18 cellular contexts compared by ENCODE assay signal in genomic region chr9:132514011-132514744, GRCh38.
DNase-seq lines count a peak whose midpoint lies in the region; ATAC-seq and TF ChIP-seq lines count a peak whose summit lies in the region.
"Had no signal": no experiment of that assay in that cellular context is flagged by ENCODE, and none has a peak within 500 bp of the region (broad histone marks: within the 10 kb centered on the region; RNA-seq: fewer than 3 reads in every experiment).

No MANE protein-coding gene starts in this region.

- intact Hi-C loops in IMR-90 (cut with micrococcal nuclease) (no loop called here), lower lobe of right lung (cut with DNase I) (no loop called here), ovary (cut with DNase I) (no loop called here)

- no peak overlapping the region for H3K23ac ChIP-seq in IMR-90 (ENCODE audit: low read depth, low read length)

- no peaks in the 10 kb centered on the region for H3K9me1 ChIP-seq in IMR-90 (ENCODE audit: insufficient read depth, low read length)

- H3K79me2 ChIP-seq in osteoblast (ENCODE audit: insufficient read depth, low read length), result no peaks in the 10 kb centered on the region

- POLR2A ChIA-PET in IMR-90 (lab: Charles Lee; ENCODE audit: unreplicated experiment), result no interaction called here

- H3K79me1 ChIP-seq in IMR-90 (ENCODE audit: low read depth in 1 of 2, low read length in 2 of 2), result no peaks in the 10 kb centered on the region

- no peaks in the 10 kb centered on the region for H3K36me3 Mint-ChIP-seq in stimulated activated memory B cell treated with anti-CD40 and anti-IgM and Interleukin-4, amounts not matched to agents 10 μg/mL and 1 μg/mL and 100 μg/mL, for 72 hours
- H3K36me3 Mint-ChIP-seq: CD4-positive, alpha-beta memory T cell had no signal

- H3K9ac ChIP-seq in IMR-90 (ENCODE audit: low read depth, low read length), result no peak overlapping the region

- H2AFZ ChIP-seq in IMR-90 (replicated peaks; ENCODE audit: low read length, poor library complexity), result peak overlapping the region; percentile 72
- H2AFZ ChIP-seq in osteoblast (ENCODE audit: low read length), result no peak overlapping the region

- H2BK120ac ChIP-seq in IMR-90 (ENCODE audit: low read depth, low read length), result no peak overlapping the region

- TF ChIP-seq POLR2A in IMR-90 (IDR thresholded peaks at IDR 0.05; ENCODE audit: low read depth, low read length) (no peak), ovary (IDR thresholded peaks at IDR 0.05) (no peak)

- dilution Hi-C loops in IMR-90 (cut with HindIII; ENCODE audit: low sequenced_read_pairs, unreplicated experiment), result no loop called here

- H3K4me1 ChIP-seq in IMR-90 (ENCODE audit: control insufficient read depth, insufficient read depth, low read length), result no peaks in the 10 kb centered on the region
- no peaks in the 10 kb centered on the region for H3K4me1 ChIP-seq in lower lobe of right lung
- no peaks in the 10 kb centered on the region for H3K4me1 ChIP-seq in osteoblast (ENCODE audit: insufficient read depth, low read length)
- H3K4me1 ChIP-seq in ovary (ENCODE audit: insufficient read depth), result peaks cover 3% of the 10 kb centered on the region
- H3K4me1 ChIP-seq: A549 had no signal

- H2BK20ac ChIP-seq in IMR-90 (ENCODE audit: low read depth, low read length), result no peak overlapping the region

- H3K56ac ChIP-seq in IMR-90 (ENCODE audit: extremely low read depth, insufficient read depth, low read length), result no peak overlapping the region

- no peak overlapping the region for H2AK5ac ChIP-seq in IMR-90 (ENCODE audit: low read depth, low read length)

- H4K8ac ChIP-seq in IMR-90 (ENCODE audit: low read depth in 2 of 2, low read length in 2 of 2), result no peak overlapping the region

- no peak overlapping the region for H3K18ac ChIP-seq in IMR-90 (ENCODE audit: low read depth, low read length)

- no peak overlapping the region for H4K91ac ChIP-seq in IMR-90 (ENCODE audit: insufficient read depth, low read depth, low read length)

- no peak overlapping the region for H2BK5ac ChIP-seq in IMR-90 (ENCODE audit: low read depth, low read length, poor library complexity, severe bottlenecking)

- ATAC-seq in IMR-90 (ENCODE audit: low read depth) (no peak), lower lobe of right lung (no peak), HG02798 (IDR thresholded peaks at IDR 0.05; ENCODE audit: poor library complexity, unreplicated experiment) (no peak)
- no peak for ATAC-seq in stimulated activated memory B cell treated with anti-CD40 and anti-IgM and Interleukin-4, amounts not matched to agents 10 μg/mL and 1 μg/mL and 100 μg/mL, for 72 hours
- ATAC-seq: A549, GM23338, HCT116 had no signal

- H3K27me3 ChIP-seq in IMR-90 (ENCODE audit: control insufficient read depth, insufficient read depth, low read length) (peaks cover 54% of the 10 kb centered on the region), lower lobe of right lung (ENCODE audit: low read depth) (peaks cover 36% of the 10 kb centered on the region), osteoblast (ENCODE audit: insufficient read depth, low read length) (peaks cover 33% of the 10 kb centered on the region), ovary (no peaks in the 10 kb centered on the region)

- H3K27me3 Mint-ChIP-seq in stimulated activated memory B cell treated with anti-CD40 and anti-IgM and Interleukin-4, amounts not matched to agents 10 μg/mL and 1 μg/mL and 100 μg/mL, for 72 hours, result peaks cover 55% of the 10 kb centered on the region

- H4K20me1 ChIP-seq in IMR-90 (ENCODE audit: insufficient read depth, low read length) (no peaks in the 10 kb centered on the region), osteoblast (ENCODE audit: insufficient read depth, low read length) (no peaks in the 10 kb centered on the region)

- in situ Hi-C loops in IMR-90 (cut with MboI; ENCODE audit: low sequenced_read_pairs), result no loop called here

- no peak overlapping the region for H4K5ac ChIP-seq in IMR-90 (ENCODE audit: low read depth, low read length)

- 73% methylated on average over 3 of the region's 22 CpGs; no CpG with 5 or more reads in 1 of the 2 experiments for WGBS in IMR-90 (ENCODE audit: extremely low coverage in 2 of 2, insufficient read length in 1 of 2), 2 experiments
- WGBS in ovary, 3 donors, result 52 to 64% (median 59%) methylated on average over 22 of the region's 22 CpGs

- no peak overlapping the region for H2AK9ac ChIP-seq in IMR-90 (replicated peaks; ENCODE audit: low read depth, low read length, poor library complexity)

- no peak overlapping the region for H2BK15ac ChIP-seq in IMR-90 (ENCODE audit: low read depth, low read length)

- TF ChIP-seq RAD21 in IMR-90 (IDR thresholded peaks at IDR 0.05; ENCODE audit: low read length), result no peak

- H3K4me3 ChIP-seq in IMR-90 (ENCODE audit: insufficient read depth, low read depth, low read length), result no peak overlapping the region
- no peak overlapping the region for H3K4me3 ChIP-seq in lower lobe of right lung
- H3K4me3 ChIP-seq in osteoblast (ENCODE audit: insufficient read depth, low read length), result no peak overlapping the region
- no peak overlapping the region for H3K4me3 ChIP-seq in ovary
- H3K4me3 ChIP-seq: A549, GM23338 had no signal

- no TSS peak for BruUV-seq in IMR-90 (replicated peaks; lab: Mats Ljungman, UMichigan)

- no peaks in the 10 kb centered on the region for H3K4me1 Mint-ChIP-seq in stimulated activated memory B cell treated with anti-CD40 and anti-IgM and Interleukin-4, amounts not matched to agents 10 μg/mL and 1 μg/mL and 100 μg/mL, for 72 hours
- H3K4me1 Mint-ChIP-seq: CD4-positive, alpha-beta memory T cell had no signal

- CTCF ChIA-PET in IMR-90 (lab: Yijun Ruan, JAX), result no interaction called here

- H3K14ac ChIP-seq in IMR-90 (replicated peaks; ENCODE audit: low read depth, low read length), result no peak overlapping the region

- H3K27ac ChIP-seq in IMR-90 (ENCODE audit: insufficient read depth, low read length), result no peak overlapping the region
- no peak overlapping the region for H3K27ac ChIP-seq in lower lobe of right lung
- no peak overlapping the region for H3K27ac ChIP-seq in osteoblast (ENCODE audit: low read depth, low read length)
- H3K27ac ChIP-seq in ovary, result no peak overlapping the region
- H3K27ac ChIP-seq: A549 had no signal

- no peak overlapping the region for H3K4me2 ChIP-seq in IMR-90 (ENCODE audit: low read depth, low read length)
- H3K4me2 ChIP-seq in osteoblast (ENCODE audit: insufficient read depth, low read length), result no peak overlapping the region
- H3K4me2 ChIP-seq: A549, GM23338 had no signal

- TF ChIP-seq EP300 in ovary (IDR thresholded peaks at IDR 0.05), result no peak

- H3K9me3 Mint-ChIP-seq in stimulated activated memory B cell treated with anti-CD40 and anti-IgM and Interleukin-4, amounts not matched to agents 10 μg/mL and 1 μg/mL and 100 μg/mL, for 72 hours, result no peaks in the 10 kb centered on the region
- H3K9me3 Mint-ChIP-seq: CD4-positive, alpha-beta memory T cell; GM23338; H9 had no signal

- no peaks in the 10 kb centered on the region for H3K9me3 ChIP-seq in IMR-90 (ENCODE audit: control insufficient read depth, insufficient read depth, low read length)
- no peaks in the 10 kb centered on the region for H3K9me3 ChIP-seq in lower lobe of right lung
- no peaks in the 10 kb centered on the region for H3K9me3 ChIP-seq in osteoblast (ENCODE audit: low read depth, low read length)
- H3K9me3 ChIP-seq in ovary, result no peaks in the 10 kb centered on the region
- H3K9me3 ChIP-seq: A549 had no signal

- no peak overlapping the region for H3K4me3 Mint-ChIP-seq in stimulated activated memory B cell treated with anti-CD40 and anti-IgM and Interleukin-4, amounts not matched to agents 10 μg/mL and 1 μg/mL and 100 μg/mL, for 72 hours
- H3K4me3 Mint-ChIP-seq: CD4-positive, alpha-beta memory T cell; GM23338; H9 had no signal

- H3K4ac ChIP-seq in IMR-90 (ENCODE audit: low read depth, low read length), result no peak overlapping the region

- H3K36me3 ChIP-seq in IMR-90 (ENCODE audit: control insufficient read depth, insufficient read depth, low read length), result no peaks in the 10 kb centered on the region
- no peaks in the 10 kb centered on the region for H3K36me3 ChIP-seq in lower lobe of right lung
- H3K36me3 ChIP-seq in osteoblast (ENCODE audit: insufficient read depth, low read length), result no peaks in the 10 kb centered on the region
- H3K36me3 ChIP-seq in ovary, result no peaks in the 10 kb centered on the region

- TF ChIP-seq CTCF in IMR-90 (conservative IDR thresholded peaks at IDR 0.05; ENCODE audit: low read depth, low read length), result no peak
- TF ChIP-seq CTCF in lower lobe of right lung (IDR thresholded peaks at IDR 0.05), result no peak
- TF ChIP-seq CTCF in osteoblast (IDR thresholded peaks at IDR 0.05; ENCODE audit: extremely low read depth, low read depth, low read length), result no peak
- TF ChIP-seq CTCF in ovary (IDR thresholded peaks at IDR 0.05), result no peak

- DNase-seq in IMR-90, result no peak
- peak; percentile 19 for DNase-seq in lower lobe of right lung
- DNase-seq in osteoblast (ENCODE audit: insufficient read length, low spot score, missing footprints), result peak; percentile 62
- no peak for DNase-seq in ovary
- DNase-seq: 8988T; ACHN; C1 segment of cervical spinal cord; Calu3; CD4-positive, alpha-beta memory T cell; COR-L47; DMS53; DMS79 treated with DMSO at 0.1 percent for 48 hours; H9 had no signal

- H3K27ac Mint-ChIP-seq in stimulated activated memory B cell treated with anti-CD40 and anti-IgM and Interleukin-4, amounts not matched to agents 10 μg/mL and 1 μg/mL and 100 μg/mL, for 72 hours, result no peak overlapping the region
- H3K27ac Mint-ChIP-seq: CD4-positive, alpha-beta memory T cell; GM23338; H9 had no signal

TF ChIP-seq in IMR-90, 13 proteins besides CTCF, POLR2A, EP300 and RAD21 (continues in another document):
- TF ChIP-seq NFE2L2 (IDR thresholded peaks at IDR 0.05; ENCODE audit: low read depth, low read length), result no peak
- no peak for TF ChIP-seq MAFK (IDR thresholded peaks at IDR 0.05; ENCODE audit: low read depth, low read length)
- no peak for TF ChIP-seq ELK1 (IDR thresholded peaks at IDR 0.05; ENCODE audit: borderline replicate concordance, low read depth, low read length)
- TF ChIP-seq USF2 (IDR thresholded peaks at IDR 0.05; ENCODE audit: low read depth, low read length), result no peak

Comparison
In these comparisons a context has a peak if more than half of its experiments do, and no peak if none do; other contexts are left out.
1. DNase-seq: peak in lower lobe of right lung (single experiment) and osteoblast (single experiment); none in IMR-90 (single experiment) and ovary (0 of 5).